8 cellular contexts compared by ENCODE assay signal in genomic region chr1:201469645-201470074, GRCh38. TPM values are rescaled to one million over a fixed set of nuclear protein-coding genes. Genes with fewer than 3 reads are reported as not detected.
DNase-seq lines count a peak whose midpoint lies in the region; ATAC-seq and TF ChIP-seq lines count a peak whose summit lies in the region.

No MANE protein-coding gene starts in this region.

- peaks cover 0 to 22% (median 8%) of the 10 kb centered on the region in 7 donors for H3K4me1 Mint-ChIP-seq in naive thymus-derived CD4-positive, alpha-beta T cell

- H3K27ac Mint-ChIP-seq in naive thymus-derived CD4-positive, alpha-beta T cell: no peak overlapping the region

- H3K9me3 Mint-ChIP-seq in naive thymus-derived CD4-positive, alpha-beta T cell: no peaks in the 10 kb centered on the region

- CTCF ChIA-PET in naive thymus-derived CD4-positive, alpha-beta T cell (lab: Charles Lee): interaction anchor here (1.0 to 1.2 kb wide), 2 partner anchors 12 to 43 kb away, joined by 3 read pairs; no protein-coding TSS in a partner anchor

- H3K27me3 ChIP-seq in duodenal mucosa (ENCODE audit: control insufficient read depth in 1 of 2, insufficient read depth in 2 of 2, low read length in 2 of 2): peaks cover 8 to 17% of the 10 kb centered on the region in 2 donors
- H3K27me3 ChIP-seq in naive thymus-derived CD4-positive, alpha-beta T cell (ENCODE audit: control insufficient read depth in 2 of 2, insufficient read depth in 2 of 2, low read length in 2 of 2): peaks cover 0 to 6% of the 10 kb centered on the region in 2 donors

- peaks cover 6 to 15% of the 10 kb centered on the region in 2 donors for H3K4me1 ChIP-seq in duodenal mucosa (ENCODE audit: control insufficient read depth in 1 of 2, insufficient read depth in 2 of 2, low read length in 2 of 2)
- no peaks in the 10 kb centered on the region for H3K4me1 ChIP-seq in naive thymus-derived CD4-positive, alpha-beta T cell (ENCODE audit: control insufficient read depth in 2 of 2, insufficient read depth in 2 of 2, low read length in 2 of 2)

- peaks cover 39 to 59% (median 43%) of the 10 kb centered on the region in 5 donors for H3K27me3 Mint-ChIP-seq in naive thymus-derived CD4-positive, alpha-beta T cell

- TF ChIP-seq CTCF in AG09309 (IDR thresholded peaks at IDR 0.05; ENCODE audit: control insufficient read depth, insufficient read depth, low read depth, low read length, missing control alignments) (no peak), LNCaP clone FGC (IDR thresholded peaks at IDR 0.05; ENCODE audit: control insufficient read depth, extremely low read depth, insufficient read depth) (no peak)

- intact Hi-C loops in naive thymus-derived CD4-positive, alpha-beta T cell (cut with micrococcal nuclease): loop anchor here in 1 of 2 donors (1.0 to 5.0 kb wide), 3 partner anchors 11 to 38 kb away; partner anchors contain the start of gene CSRP1

- H3K27ac ChIP-seq in duodenal mucosa (ENCODE audit: low read depth, low read length): peak overlapping the region; percentile 43
- no peak overlapping the region for H3K27ac ChIP-seq in naive thymus-derived CD4-positive, alpha-beta T cell (ENCODE audit: low read depth, low read length)

- no peaks in the 10 kb centered on the region for H3K9me3 ChIP-seq in duodenal mucosa (ENCODE audit: control insufficient read depth in 1 of 2, low read length in 2 of 2)
- no peaks in the 10 kb centered on the region for H3K9me3 ChIP-seq in naive thymus-derived CD4-positive, alpha-beta T cell (ENCODE audit: control insufficient read depth in 2 of 3, low read length in 3 of 3)

- H3K9ac ChIP-seq in duodenal mucosa (ENCODE audit: low read depth in 1 of 2, low read length in 2 of 2): peak overlapping the region; percentile 51 to 52

- H3K36me3 Mint-ChIP-seq in naive thymus-derived CD4-positive, alpha-beta T cell: peaks cover 0 to 13% (median 3%) of the 10 kb centered on the region in 5 donors

- H3K36me3 ChIP-seq in duodenal mucosa (ENCODE audit: control insufficient read depth in 1 of 2, insufficient read depth in 2 of 2, low read length in 2 of 2): no peaks in the 10 kb centered on the region
- H3K36me3 ChIP-seq in naive thymus-derived CD4-positive, alpha-beta T cell (ENCODE audit: control insufficient read depth in 2 of 3, insufficient read depth in 3 of 3, low read length in 3 of 3): no peaks in the 10 kb centered on the region

- peak overlapping the region; percentile 86 for H3K4me3 ChIP-seq in AG09309 (ENCODE audit: control insufficient read depth, low read depth, low read length)
- peak overlapping the region; percentile 79 for H3K4me3 ChIP-seq in LNCaP clone FGC (ENCODE audit: low read depth, low read length)
- peak overlapping the region; percentile 46 to 78 for H3K4me3 ChIP-seq in duodenal mucosa (ENCODE audit: low read depth in 1 of 2, low read length in 2 of 2)
- H3K4me3 ChIP-seq in naive thymus-derived CD4-positive, alpha-beta T cell (ENCODE audit: low read length): no peak overlapping the region

- DNase-seq in AG09309 (ENCODE audit: low read depth): no peak
- DNase-seq in LNCaP clone FGC (ENCODE audit: low read depth): no peak
- no peak for DNase-seq in naive thymus-derived CD4-positive, alpha-beta T cell
- no peak for DNase-seq in HCEC 1CT
- no peak for DNase-seq in epidermal melanocyte (ENCODE audit: insufficient read length, low spot score)

- POLR2A ChIA-PET in naive thymus-derived CD4-positive, alpha-beta T cell (lab: Charles Lee): no interaction called here

- ATAC-seq in naive thymus-derived CD4-positive, alpha-beta T cell: no peak
- ATAC-seq in HG03039 (IDR thresholded peaks at IDR 0.05; ENCODE audit: unreplicated experiment) (no peak), GM21526 (IDR thresholded peaks at IDR 0.05; ENCODE audit: low FRiP score, unreplicated experiment) (no peak)

- peak overlapping the region in 9 of 10 donors; percentile 9 to 92 (median 55) for H3K4me3 Mint-ChIP-seq in naive thymus-derived CD4-positive, alpha-beta T cell

RNA-seq across cellular contexts. Expression of gene PHLDA3, which starts 0.7 kb away (rescaled TPM):
- total RNA-seq in naive thymus-derived CD4-positive, alpha-beta T cell: 10 to 100 TPM in 1 of 5 experiments, 1 to 10 TPM in 2, under 1 TPM in 2; 0.19 to 22.4 (median 1.1) TPM
- under 1 TPM in 1 of 2 donors, not detected in 1; 0.13 TPM for polyA plus RNA-seq in naive thymus-derived CD4-positive, alpha-beta T cell

RNA-seq across cellular contexts. Expression of gene CSRP1, which starts 37.3 kb away (rescaled TPM):
- 10 to 100 TPM; 24.2 to 83.1 (median 37.7) TPM for total RNA-seq in naive thymus-derived CD4-positive, alpha-beta T cell
- polyA plus RNA-seq in naive thymus-derived CD4-positive, alpha-beta T cell: 10 to 100 TPM; 43.6 to 52.0 TPM

RNA-seq across cellular contexts. Expression of gene TNNI1, which starts 48.1 kb away (rescaled TPM):
- total RNA-seq in naive thymus-derived CD4-positive, alpha-beta T cell: not detected
- polyA plus RNA-seq in naive thymus-derived CD4-positive, alpha-beta T cell: not detected
